Comparison of ENCODE assay signal across 24 cellular contexts in genomic region chr1:68046423-68046822, GRCh38. TPM values are rescaled to one million over a fixed set of nuclear protein-coding genes. Genes with fewer than 3 reads are reported as not detected.
"Had no signal": no experiment of that assay in that cellular context is flagged by ENCODE, and none has a peak within 500 bp of the region (broad histone marks: within the 10 kb centered on the region; RNA-seq: fewer than 3 reads in every experiment).

No MANE protein-coding gene starts in this region.

- FAIRE-seq: endometrium, islet of Langerhans had no signal

- ATAC-seq: gastroesophageal sphincter; left lobe of liver; naive thymus-derived CD4-positive, alpha-beta T cell; sciatic nerve; upper lobe of right lung had no signal

- DNase-seq: cortex of kidney; dorsolateral prefrontal cortex; effector memory CD4-positive, alpha-beta T cell; esophagus squamous epithelium; foreskin fibroblast; kidney glomerular epithelial cell; mammary epithelial cell; naive thymus-derived CD4-positive, alpha-beta T cell; nephron progenitor cell; posterior cingulate gyrus; stimulated activated CD4-positive, alpha-beta T cell treated with anti-CD3 and anti-CD28 coated beads, Interleukin-15, amount 100 ng/mL, for 24 hours; stimulated activated CD4-positive, alpha-beta T cell treated with anti-CD3 and anti-CD28 coated beads, Interleukin-1b, Interleukin-23, amount 100 ng/mL, for 48 hours; stimulated activated CD4-positive, alpha-beta T cell treated with anti-CD3 and anti-CD28 coated beads, Interleukin-4, amount 100 ng/mL, for 24 hours; tibial artery; upper lobe of right lung had no signal

- H2AFZ ChIP-seq: hepatocyte had no signal

- H3K79me2 ChIP-seq: hepatocyte had no signal

- H3K27ac ChIP-seq: dorsolateral prefrontal cortex, esophagus squamous epithelium, gastroesophageal sphincter, hepatocyte, spleen, tibial artery, upper lobe of right lung, vagina had no signal

- H3K4me3 ChIP-seq: dorsolateral prefrontal cortex, esophagus squamous epithelium, gastroesophageal sphincter, hepatocyte, spleen, tibial artery, upper lobe of right lung, vagina had no signal

- H3K4me1 ChIP-seq: gastroesophageal sphincter, spleen, tibial artery, upper lobe of right lung had no signal

- H3K9me3 ChIP-seq: gastroesophageal sphincter, tibial artery, upper lobe of right lung, vagina had no signal

- H3K27me3 ChIP-seq: gastroesophageal sphincter, hepatocyte, tibial artery, vagina had no signal

- H3K36me3 ChIP-seq: upper lobe of right lung, vagina had no signal

- H3K4me2 ChIP-seq: hepatocyte had no signal

RNA-seq across cellular contexts. Expression of gene DIRAS3, which starts 4.0 kb away (rescaled TPM):
- total RNA-seq: mononuclear cell; naive thymus-derived CD4-positive, alpha-beta T cell had no signal
- polyA plus RNA-seq: naive thymus-derived CD4-positive, alpha-beta T cell had no signal
